ENCODE assay signal across 8 cellular contexts in the genomic region with DNA sequence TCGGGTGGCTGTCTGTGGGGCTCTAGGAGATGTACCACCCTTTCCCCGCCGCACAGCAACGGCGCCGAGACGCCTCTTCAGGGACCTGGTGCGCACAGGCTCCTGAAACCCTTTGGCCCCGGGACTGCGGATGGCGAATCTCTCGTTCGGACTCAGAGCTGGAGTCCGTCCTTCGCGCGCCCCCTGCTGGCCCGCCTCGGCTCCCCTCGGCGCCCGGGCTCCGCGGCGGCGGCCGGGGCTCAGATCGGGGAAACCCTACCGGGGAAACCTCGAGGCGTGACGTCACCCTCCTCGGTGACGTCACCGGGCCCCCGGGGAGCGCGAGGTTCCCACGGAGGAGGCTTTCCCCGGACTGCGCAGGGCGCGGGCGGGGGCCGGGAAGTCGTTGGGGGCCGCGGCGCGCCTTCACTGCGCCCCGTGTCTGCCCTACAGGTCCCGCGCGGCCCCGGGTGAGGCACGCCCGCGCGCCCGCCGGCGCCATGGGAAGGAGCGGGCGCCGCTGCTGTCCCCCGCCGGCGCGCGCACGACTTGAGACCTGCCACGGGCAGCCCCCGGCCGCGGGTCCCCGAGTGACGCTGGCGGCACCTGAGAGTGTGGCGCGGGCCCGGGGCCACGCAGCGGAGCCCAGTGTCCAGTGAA. TPM values are rescaled to one million over a fixed set of nuclear protein-coding genes. Genes with fewer than 3 reads are reported as not detected.
DNase-seq lines count a peak whose midpoint lies in the region; ATAC-seq and TF ChIP-seq lines count a peak whose summit lies in the region.

No MANE protein-coding gene starts in this region.

- no peaks in the 10 kb centered on the region for H3K36me3 Mint-ChIP-seq in naive thymus-derived CD4-positive, alpha-beta T cell
- H3K36me3 Mint-ChIP-seq in stimulated activated memory B cell treated with anti-CD40 and anti-IgM and Interleukin-4, amounts not matched to agents 10 μg/mL and 1 μg/mL and 100 μg/mL, for 72 hours: no peaks in the 10 kb centered on the region

- H3K27me3 Mint-ChIP-seq in naive thymus-derived CD4-positive, alpha-beta T cell: peaks cover 0 to 22% (median 0%) of the 10 kb centered on the region in 5 donors
- H3K27me3 Mint-ChIP-seq in stimulated activated memory B cell treated with anti-CD40 and anti-IgM and Interleukin-4, amounts not matched to agents 10 μg/mL and 1 μg/mL and 100 μg/mL, for 72 hours: no peaks in the 10 kb centered on the region

- peaks cover 52% of the 10 kb centered on the region for H4K20me1 ChIP-seq in IMR-90 (ENCODE audit: insufficient read depth, low read length)
- no peaks in the 10 kb centered on the region for H4K20me1 ChIP-seq in fibroblast of lung (ENCODE audit: control insufficient read depth, extremely low read depth, insufficient read depth, low read length)

- peaks cover 29% of the 10 kb centered on the region for H3K36me3 ChIP-seq in IMR-90 (ENCODE audit: control insufficient read depth, insufficient read depth, low read length)
- H3K36me3 ChIP-seq in Peyer's patch: no peaks in the 10 kb centered on the region
- H3K36me3 ChIP-seq in fibroblast of lung (ENCODE audit: control insufficient read depth, insufficient read depth, low read length): peaks cover 20% of the 10 kb centered on the region
- peaks cover 0 to 4% (median 0%) of the 10 kb centered on the region in 3 experiments for H3K36me3 ChIP-seq in naive thymus-derived CD4-positive, alpha-beta T cell (ENCODE audit: control insufficient read depth in 2 of 3, insufficient read depth in 3 of 3, low read length in 3 of 3)

- peak overlapping the region; percentile 38 for H3K4me3 ChIP-seq in IMR-90 (ENCODE audit: insufficient read depth, low read depth, low read length)
- H3K4me3 ChIP-seq in Peyer's patch: peak overlapping the region; percentile 71 to 92 (median 74)
- H3K4me3 ChIP-seq in fibroblast of lung (replicated peaks in 1 of 4; ENCODE audit: control extremely low read depth in 1 of 4, insufficient read depth in 1 of 4, low read depth in 3 of 4, low read length in 4 of 4): peak overlapping the region; percentile 10 to 57 (median 25)
- H3K4me3 ChIP-seq in naive thymus-derived CD4-positive, alpha-beta T cell (ENCODE audit: low read length): peak overlapping the region; percentile 70

- H3K27me3 ChIP-seq in IMR-90 (ENCODE audit: control insufficient read depth, insufficient read depth, low read length): no peaks in the 10 kb centered on the region
- H3K27me3 ChIP-seq in Peyer's patch: no peaks in the 10 kb centered on the region
- H3K27me3 ChIP-seq in fibroblast of lung (ENCODE audit: control insufficient read depth, insufficient read depth, low read length): no peaks in the 10 kb centered on the region
- no peaks in the 10 kb centered on the region for H3K27me3 ChIP-seq in naive thymus-derived CD4-positive, alpha-beta T cell (ENCODE audit: control insufficient read depth in 2 of 2, insufficient read depth in 2 of 2, low read length in 2 of 2)

- in situ Hi-C loops in IMR-90 (cut with MboI; ENCODE audit: low sequenced_read_pairs): no loop called here

- H3K56ac ChIP-seq in IMR-90 (ENCODE audit: extremely low read depth, insufficient read depth, low read length): no peak overlapping the region

- POLR2A ChIA-PET in IMR-90 (lab: Charles Lee; ENCODE audit: unreplicated experiment): interaction anchor here (0.5 to 1.2 kb wide), 2 partner anchors 42 to 65 kb away, joined by 3 read pairs; no protein-coding TSS in a partner anchor
- POLR2A ChIA-PET in naive thymus-derived CD4-positive, alpha-beta T cell (lab: Charles Lee): interaction anchor here (0.8 to 23.1 kb wide), 14 partner anchors 8 to 145 kb away, joined by 3 to 804 read pairs (median 6); partner anchors contain the start of genes GRK6 and PRR7

- ATAC-seq in GM21529 (IDR thresholded peaks at IDR 0.05; ENCODE audit: unreplicated experiment) (peak; percentile 54), IMR-90 (ENCODE audit: low read depth) (peak; percentile 58)
- ATAC-seq in naive thymus-derived CD4-positive, alpha-beta T cell: peak; percentile 68
- ATAC-seq in stimulated activated memory B cell treated with anti-CD40 and anti-IgM and Interleukin-4, amounts not matched to agents 10 μg/mL and 1 μg/mL and 100 μg/mL, for 72 hours: peak; percentile 76

- no peak overlapping the region for H3K4ac ChIP-seq in IMR-90 (ENCODE audit: low read depth, low read length)

- H3K79me1 ChIP-seq in IMR-90 (ENCODE audit: low read depth in 1 of 2, low read length in 2 of 2): peaks cover 0 to 7% of the 10 kb centered on the region in 2 experiments; a peak in 1 of 4 replicates

- no peak overlapping the region for H3K18ac ChIP-seq in IMR-90 (ENCODE audit: low read depth, low read length)

- no peak overlapping the region for H3K23ac ChIP-seq in IMR-90 (ENCODE audit: low read depth, low read length)

- H2BK120ac ChIP-seq in IMR-90 (ENCODE audit: low read depth, low read length): no peak overlapping the region

- no peak overlapping the region for H2BK15ac ChIP-seq in IMR-90 (ENCODE audit: low read depth, low read length)

- H3K9me1 ChIP-seq in IMR-90 (ENCODE audit: insufficient read depth, low read length): no peaks in the 10 kb centered on the region

- dilution Hi-C loops in IMR-90 (cut with HindIII; ENCODE audit: low sequenced_read_pairs, unreplicated experiment): no loop called here

- CTCF ChIA-PET in IMR-90 (lab: Yijun Ruan, JAX): interaction anchor here (0.7 to 5.2 kb wide), 6 partner anchors 10 to 103 kb away, joined by 3 to 44 read pairs (median 4); partner anchors contain the start of gene LMAN2
- CTCF ChIA-PET in naive thymus-derived CD4-positive, alpha-beta T cell (lab: Charles Lee): interaction anchor here (0.7 to 8.1 kb wide), 21 partner anchors 9 to 144 kb away, joined by 3 to 189 read pairs (median 5); partner anchors contain the start of genes F12, GRK6, LMAN2 and PDLIM7

- H4K91ac ChIP-seq in IMR-90 (ENCODE audit: insufficient read depth, low read depth, low read length): no peak overlapping the region

- WGBS in IMR-90 (ENCODE audit: extremely low coverage in 2 of 2, insufficient read length in 1 of 2), 2 experiments: 1% methylated on average over 53 of the region's 84 CpGs; no CpG with 5 or more reads in 1 of the 2 experiments

- H3K4me3 Mint-ChIP-seq in naive thymus-derived CD4-positive, alpha-beta T cell: peak overlapping the region; percentile 66 to 92 (median 85)
- peak overlapping the region; percentile 89 for H3K4me3 Mint-ChIP-seq in stimulated activated memory B cell treated with anti-CD40 and anti-IgM and Interleukin-4, amounts not matched to agents 10 μg/mL and 1 μg/mL and 100 μg/mL, for 72 hours

- H3K14ac ChIP-seq in IMR-90 (replicated peaks; ENCODE audit: low read depth, low read length): no peak overlapping the region

- peak overlapping the region; percentile 82 for H2AFZ ChIP-seq in IMR-90 (replicated peaks; ENCODE audit: low read length, poor library complexity)
- H2AFZ ChIP-seq in fibroblast of lung (ENCODE audit: low read length): no peak overlapping the region

- TF ChIP-seq POLR2A in IMR-90 (IDR thresholded peaks at IDR 0.05; ENCODE audit: low read depth, low read length): 0 out of 2 replicates have a peak, but pooled peaks have one; percentile 24
- TF ChIP-seq POLR2A in Peyer's patch (IDR thresholded peaks at IDR 0.05): no peak

- H3K27ac ChIP-seq in IMR-90 (ENCODE audit: insufficient read depth, low read length): no peak overlapping the region; the same call in 1 of the 2 replicates
- peak overlapping the region; percentile 80 to 95 (median 91) for H3K27ac ChIP-seq in Peyer's patch
- no peak overlapping the region for H3K27ac ChIP-seq in fibroblast of lung (ENCODE audit: insufficient read depth, low read length)
- H3K27ac ChIP-seq in naive thymus-derived CD4-positive, alpha-beta T cell (ENCODE audit: low read depth, low read length): peak overlapping the region; percentile 97

- no peak overlapping the region for H4K5ac ChIP-seq in IMR-90 (ENCODE audit: low read depth, low read length)

- H3K4me1 ChIP-seq in IMR-90 (ENCODE audit: control insufficient read depth, insufficient read depth, low read length): peaks cover 8% of the 10 kb centered on the region
- H3K4me1 ChIP-seq in Peyer's patch: peaks cover 3 to 24% (median 10%) of the 10 kb centered on the region in 4 donors
- H3K4me1 ChIP-seq in fibroblast of lung (ENCODE audit: control insufficient read depth, extremely low read depth, insufficient read depth, low read length): peaks cover 12% of the 10 kb centered on the region
- peaks cover 12% of the 10 kb centered on the region in 2 donors for H3K4me1 ChIP-seq in naive thymus-derived CD4-positive, alpha-beta T cell (ENCODE audit: control insufficient read depth in 2 of 2, insufficient read depth in 2 of 2, low read length in 2 of 2)

- H2AK5ac ChIP-seq in IMR-90 (ENCODE audit: low read depth, low read length): no peak overlapping the region

- H3K9me3 Mint-ChIP-seq in naive thymus-derived CD4-positive, alpha-beta T cell: peaks cover 0 to 11% (median 0%) of the 10 kb centered on the region in 11 donors
- no peaks in the 10 kb centered on the region for H3K9me3 Mint-ChIP-seq in stimulated activated memory B cell treated with anti-CD40 and anti-IgM and Interleukin-4, amounts not matched to agents 10 μg/mL and 1 μg/mL and 100 μg/mL, for 72 hours

- intact Hi-C loops in IMR-90 (cut with micrococcal nuclease): loop anchor here (1.0 kb wide), 5 partner anchors 46 to 340 kb away; no protein-coding TSS in a partner anchor
- intact Hi-C loops in naive thymus-derived CD4-positive, alpha-beta T cell (cut with micrococcal nuclease): loop anchor here (1.0 to 10.0 kb wide), 14 partner anchors 8 to 608 kb away; partner anchors contain the start of genes GRK6 (in 2 of the 2), NSD1 (in 2 of the 2), DDX41 (in 1 of the 2) and PDLIM7 (in 1 of the 2)

- H2AK9ac ChIP-seq in IMR-90 (replicated peaks; ENCODE audit: low read depth, low read length, poor library complexity): peak overlapping the region; percentile 25

- no peak overlapping the region for H2BK5ac ChIP-seq in IMR-90 (ENCODE audit: low read depth, low read length, poor library complexity, severe bottlenecking)

- peak overlapping the region in 1 of 2 experiments; percentile 4; a peak in 1 of 4 replicates for H4K8ac ChIP-seq in IMR-90 (ENCODE audit: low read depth in 2 of 2, low read length in 2 of 2)

- TF ChIP-seq CTCF in IMR-90 (conservative IDR thresholded peaks at IDR 0.05; ENCODE audit: low read depth, low read length): peak; percentile 99
- peak; percentile 97 to 99 (median 98) for TF ChIP-seq CTCF in Peyer's patch (IDR thresholded peaks at IDR 0.05)
- TF ChIP-seq CTCF in fibroblast of lung (conservative IDR thresholded peaks at IDR 0.05 in 1 of 2, IDR thresholded peaks at IDR 0.05 in 1 of 2; ENCODE audit: low read depth in 1 of 2, low read length in 2 of 2): peak; percentile 41 to 74

- peak; percentile 88 for TF ChIP-seq RAD21 in IMR-90 (IDR thresholded peaks at IDR 0.05; ENCODE audit: low read length)

- 0 out of 2 replicates have a peak overlapping the region, but pooled peaks have one; percentile 2 for H3K9ac ChIP-seq in IMR-90 (ENCODE audit: low read depth, low read length)
- peak overlapping the region; percentile 59 for H3K9ac ChIP-seq in fibroblast of lung (ENCODE audit: insufficient read depth, low read length)

- DNase-seq in DMS53 treated with DMSO at 0.1 percent for 48 hours (lab: John Stamatoyannopoulos, UW; ENCODE audit: unreplicated experiment) (peak; percentile 87), IMR-90 (peak; percentile 80), Peyer's patch (peak; percentile 93 to 98 (median 97)), fibroblast of lung (ENCODE audit: low read depth in 2 of 2) (peak; percentile 72 to 82)
- DNase-seq in activated T-helper 1 cell treated with anti-CD3 and anti-CD28 coated beads, Interleukin-2, amount 50 U/mL, for 16 hours (ENCODE audit: low read depth in 1 of 2, low spot score in 1 of 2): peak; percentile 88 to 96
- peak; percentile 83 to 98 (median 88) for DNase-seq in naive thymus-derived CD4-positive, alpha-beta T cell

- peaks cover 10 to 27% (median 17%) of the 10 kb centered on the region in 7 donors for H3K4me1 Mint-ChIP-seq in naive thymus-derived CD4-positive, alpha-beta T cell
- peaks cover 40% of the 10 kb centered on the region for H3K4me1 Mint-ChIP-seq in stimulated activated memory B cell treated with anti-CD40 and anti-IgM and Interleukin-4, amounts not matched to agents 10 μg/mL and 1 μg/mL and 100 μg/mL, for 72 hours

- H2BK20ac ChIP-seq in IMR-90 (ENCODE audit: low read depth, low read length): no peak overlapping the region

- peak overlapping the region; percentile 82 for H3K4me2 ChIP-seq in IMR-90 (ENCODE audit: low read depth, low read length)
- H3K4me2 ChIP-seq in fibroblast of lung (ENCODE audit: extremely low read depth, insufficient read depth, low read length): peak overlapping the region; percentile 84

- H3K79me2 ChIP-seq in fibroblast of lung (ENCODE audit: control insufficient read depth, insufficient read depth, low read length): no peaks in the 10 kb centered on the region

- H3K27ac Mint-ChIP-seq in naive thymus-derived CD4-positive, alpha-beta T cell: peak overlapping the region in 7 of 9 donors; percentile 51 to 95 (median 90)
- peak overlapping the region; percentile 80 for H3K27ac Mint-ChIP-seq in stimulated activated memory B cell treated with anti-CD40 and anti-IgM and Interleukin-4, amounts not matched to agents 10 μg/mL and 1 μg/mL and 100 μg/mL, for 72 hours

- no TSS peak for BruUV-seq in IMR-90 (replicated peaks; lab: Mats Ljungman, UMichigan)

- H3K9me3 ChIP-seq in IMR-90 (ENCODE audit: control insufficient read depth, insufficient read depth, low read length) (no peaks in the 10 kb centered on the region), Peyer's patch (no peaks in the 10 kb centered on the region), fibroblast of lung (ENCODE audit: control insufficient read depth, insufficient read depth, low read depth, low read length) (no peaks in the 10 kb centered on the region)
- H3K9me3 ChIP-seq in naive thymus-derived CD4-positive, alpha-beta T cell (ENCODE audit: control insufficient read depth in 2 of 3, low read length in 3 of 3): no peaks in the 10 kb centered on the region

RNA-seq across cellular contexts. Expression of gene PRR7, which starts 7.9 kb away (rescaled TPM):
- total RNA-seq in IMR-90 (2012; rRNA removed): 1.1 TPM in 2 replicates
- polyA plus RNA-seq in IMR-90 (2012; rRNA removed): 10.1 and 13.6 TPM in 2 replicates
- polyA plus RNA-seq in IMR-90 (2012; cell fraction: cytosol; rRNA removed): 11.9 and 36.3 TPM in 2 replicates
- 12.9 and 42.6 TPM in 2 replicates for polyA plus RNA-seq in IMR-90 (2012; cell fraction: nucleus; rRNA removed; ENCODE audit: low replicate concordance)
- 1 to 10 TPM in 2 of 4 donors, under 1 TPM in 1, not detected in 1; 0.70 to 2.2 (median 1.9) TPM for total RNA-seq in Peyer's patch
- 2.1 and 2.3 TPM in 2 replicates for total RNA-seq in fibroblast of lung
- 1.6 TPM in 2 replicates for polyA plus RNA-seq in fibroblast of lung
- polyA plus RNA-seq in fibroblast of lung (2012): 3.1 and 5.9 TPM in 2 replicates
- 0.78 and 1.9 TPM in 2 replicates for polyA minus RNA-seq in fibroblast of lung (ENCODE audit: low replicate concordance)
- 10 to 100 TPM in 2 of 5 experiments, 1 to 10 TPM in 3; 6.4 to 31.8 (median 6.8) TPM for total RNA-seq in naive thymus-derived CD4-positive, alpha-beta T cell
- polyA plus RNA-seq in naive thymus-derived CD4-positive, alpha-beta T cell: 10 to 100 TPM; 11.7 to 19.4 TPM

RNA-seq across cellular contexts. Expression of gene DBN1, which starts 18.9 kb away (rescaled TPM):
- total RNA-seq in IMR-90 (2012; rRNA removed) (122 and 212 TPM in 2 replicates), Peyer's patch (10 to 100 TPM; 14.2 to 77.6 (median 23.1) TPM), fibroblast of lung (96.4 and 102 TPM in 2 replicates)
- polyA plus RNA-seq in IMR-90 (2012; rRNA removed) (187 and 235 TPM in 2 replicates), fibroblast of lung (138 and 181 TPM in 2 replicates)
- 150 and 193 TPM in 2 replicates for polyA plus RNA-seq in IMR-90 (2012; cell fraction: cytosol; rRNA removed)
- 786 and 1,481 TPM in 2 replicates for polyA plus RNA-seq in IMR-90 (2012; cell fraction: nucleus; rRNA removed; ENCODE audit: low replicate concordance)
- 168 and 193 TPM in 2 replicates for polyA plus RNA-seq in fibroblast of lung (2012)
- polyA minus RNA-seq in fibroblast of lung (ENCODE audit: low replicate concordance): 167 and 256 TPM in 2 replicates
- 1 to 10 TPM; 1.2 to 8.8 (median 5.7) TPM for total RNA-seq in naive thymus-derived CD4-positive, alpha-beta T cell
- polyA plus RNA-seq in naive thymus-derived CD4-positive, alpha-beta T cell: 1 to 10 TPM in 1 of 2 donors, under 1 TPM in 1; 0.64 to 2.2 TPM

RNA-seq across cellular contexts. Expression of gene GRK6, which starts 28.0 kb away (rescaled TPM):
- total RNA-seq in IMR-90 (2012; rRNA removed): 30.1 and 35.0 TPM in 2 replicates
- polyA plus RNA-seq in IMR-90 (2012; rRNA removed): 25.3 and 30.1 TPM in 2 replicates
- 29.1 and 34.2 TPM in 2 replicates for polyA plus RNA-seq in IMR-90 (2012; cell fraction: cytosol; rRNA removed)
- polyA plus RNA-seq in IMR-90 (2012; cell fraction: nucleus; rRNA removed; ENCODE audit: low replicate concordance): 23.2 and 34.3 TPM in 2 replicates
- 100 to 1,000 TPM in 1 of 4 donors, 10 to 100 TPM in 3; 36.2 to 140 (median 40.7) TPM for total RNA-seq in Peyer's patch
- 13.1 and 15.0 TPM in 2 replicates for total RNA-seq in fibroblast of lung
- polyA plus RNA-seq in fibroblast of lung: 15.8 and 23.4 TPM in 2 replicates
- polyA plus RNA-seq in fibroblast of lung (2012): 16.0 and 28.2 TPM in 2 replicates
- polyA minus RNA-seq in fibroblast of lung (ENCODE audit: low replicate concordance): 9.2 and 18.0 TPM in 2 replicates
- total RNA-seq in naive thymus-derived CD4-positive, alpha-beta T cell: 100 to 1,000 TPM; 161 to 246 (median 200) TPM
- polyA plus RNA-seq in naive thymus-derived CD4-positive, alpha-beta T cell: 100 to 1,000 TPM in 1 of 2 donors, 10 to 100 TPM in 1; 78.8 to 202 TPM

RNA-seq across cellular contexts. Expression of gene PDLIM7, which starts 42.9 kb away (rescaled TPM):
- total RNA-seq in IMR-90 (2012; rRNA removed) (70.4 and 72.5 TPM in 2 replicates), Peyer's patch (100 to 1,000 TPM in 1 of 4 donors, 10 to 100 TPM in 3; 17.4 to 137 (median 23.3) TPM), fibroblast of lung (55.2 and 65.2 TPM in 2 replicates)
- polyA plus RNA-seq in IMR-90 (2012; rRNA removed) (534 and 574 TPM in 2 replicates), fibroblast of lung (117 and 245 TPM in 2 replicates)
- polyA plus RNA-seq in IMR-90 (2012; cell fraction: cytosol; rRNA removed): 252 and 588 TPM in 2 replicates
- 1,535 and 3,107 TPM in 2 replicates for polyA plus RNA-seq in IMR-90 (2012; cell fraction: nucleus; rRNA removed; ENCODE audit: low replicate concordance)
- polyA plus RNA-seq in fibroblast of lung (2012): 250 and 446 TPM in 2 replicates
- polyA minus RNA-seq in fibroblast of lung (ENCODE audit: low replicate concordance): 267 and 376 TPM in 2 replicates
- total RNA-seq in naive thymus-derived CD4-positive, alpha-beta T cell: 10 to 100 TPM in 3 of 5 experiments, 1 to 10 TPM in 2; 4.1 to 63.2 (median 11.9) TPM
- polyA plus RNA-seq in naive thymus-derived CD4-positive, alpha-beta T cell: 1 to 10 TPM; 2.7 to 4.5 TPM

RNA-seq across cellular contexts. Expression of gene F12, which starts 45.2 kb away (rescaled TPM):
- total RNA-seq in IMR-90 (2012; rRNA removed): 0.36 and 0.56 TPM in 2 replicates
- polyA plus RNA-seq in IMR-90 (2012; rRNA removed): 1.2 and 1.4 TPM in 2 replicates
- 1.2 and 1.5 TPM in 2 replicates for polyA plus RNA-seq in IMR-90 (2012; cell fraction: cytosol; rRNA removed)
- 1.3 and 4.0 TPM in 2 replicates for polyA plus RNA-seq in IMR-90 (2012; cell fraction: nucleus; rRNA removed; ENCODE audit: low replicate concordance)
- total RNA-seq in Peyer's patch: 10 to 100 TPM in 1 of 4 donors, 1 to 10 TPM in 3; 1.7 to 22.2 (median 7.8) TPM
- under 0.01 and 0.50 TPM in 2 replicates for total RNA-seq in fibroblast of lung
- 0.10 and 0.19 TPM in 2 replicates for polyA plus RNA-seq in fibroblast of lung
- polyA plus RNA-seq in fibroblast of lung (2012): 0.35 and 0.46 TPM in 2 replicates
- polyA minus RNA-seq in fibroblast of lung (ENCODE audit: low replicate concordance): not detected in 2 replicates
- 1 to 10 TPM in 1 of 5 experiments, under 1 TPM in 2, not detected in 2; 0.16 to 2.1 (median 0.34) TPM for total RNA-seq in naive thymus-derived CD4-positive, alpha-beta T cell
- polyA plus RNA-seq in naive thymus-derived CD4-positive, alpha-beta T cell: under 1 TPM in 1 of 2 donors, not detected in 1; 0.64 TPM

Comparison
In these comparisons a context has a peak if more than half of its experiments do, and no peak if none do; other contexts are left out.
1. H3K27ac ChIP-seq: peak in Peyer's patch (4 of 4) and naive thymus-derived CD4-positive, alpha-beta T cell (single experiment); none in IMR-90 (single experiment) and fibroblast of lung (single experiment).
2. Peak in every context shown above with its lines, with median percentiles within 50 percentile points of each other: DNase-seq, ATAC-seq, H3K4me3 ChIP-seq and CTCF ChIP-seq.